ENCODE assay signal across 1 cellular context in genomic region chr1:234955107-234955731, GRCh38.
A peak's percentile ranks its signal among the peaks of the same experiment; 100 is the strongest.
TF ChIP-seq lines count a peak whose summit lies in the region.

No MANE protein-coding gene starts in this region.

TF ChIP-seq in GM12878, 131 proteins besides CTCF, POLR2A, EP300 and RAD21 (continued from another document and continues in another):
- TF ChIP-seq NKRF (conservative IDR thresholded peaks at IDR 0.05) (no peak), DPF2 (IDR thresholded peaks at IDR 0.05) (0 out of 2 replicates have a peak, but pooled peaks have one; percentile 60), MXI1 (IDR thresholded peaks at IDR 0.05; ENCODE audit: low read depth, low read length) (no peak), ZNF207 (IDR thresholded peaks at IDR 0.05; ENCODE audit: borderline replicate concordance) (no peak), RELA (IDR thresholded peaks at IDR 0.05; ENCODE audit: borderline replicate concordance, partially characterized antibody) (no peak), YY1 (IDR thresholded peaks at IDR 0.05; ENCODE audit: low read depth, low read length) (no peak), ZNF622 (IDR thresholded peaks at IDR 0.05) (no peak), SKIL (IDR thresholded peaks at IDR 0.05; ENCODE audit: low read depth, poor library complexity, severe bottlenecking) (no peak), RB1 (IDR thresholded peaks at IDR 0.05; ENCODE audit: borderline replicate concordance) (no peak; the same call in 1 of the 2 replicates), E4F1 (IDR thresholded peaks at IDR 0.05; ENCODE audit: borderline replicate concordance, partially characterized antibody) (no peak), BCLAF1 (IDR thresholded peaks at IDR 0.05) (no peak), ELK1 (IDR thresholded peaks at IDR 0.05; ENCODE audit: low read depth, low read length) (0 out of 2 replicates have a peak, but pooled peaks have one; percentile 29), RELB (IDR thresholded peaks at IDR 0.05; ENCODE audit: low read depth) (peak; percentile 71), TCF3 (IDR thresholded peaks at IDR 0.05; ENCODE audit: borderline replicate concordance, insufficient read depth, low read depth, low read length) (peak; percentile 71; the same call in 1 of the 2 replicates), MTA3 (IDR thresholded peaks at IDR 0.05; ENCODE audit: borderline replicate concordance, low read length) (no peak), NR2C2 (IDR thresholded peaks at IDR 0.05; ENCODE audit: borderline replicate concordance, control insufficient read depth, insufficient read length, low read depth) (no peak), NR2F1 (conservative IDR thresholded peaks at IDR 0.05) (peak; percentile 95), PKNOX1 (IDR thresholded peaks at IDR 0.05) (no peak; the same call in 1 of the 2 replicates), MLLT1 (IDR thresholded peaks at IDR 0.05) (peak; percentile 60; the same call in 1 of the 2 replicates), ESRRA (IDR thresholded peaks at IDR 0.05; ENCODE audit: low read length) (no peak), SRF (IDR thresholded peaks at IDR 0.05; ENCODE audit: low read depth in 2 of 2, low read length in 2 of 2) (no peak), BACH1 (IDR thresholded peaks at IDR 0.05; ENCODE audit: borderline replicate concordance) (no peak), HDAC6 (IDR thresholded peaks at IDR 0.05; ENCODE audit: unreplicated experiment) (no peak), RAD51 (IDR thresholded peaks at IDR 0.05) (no peak), USF1 (IDR thresholded peaks at IDR 0.05; ENCODE audit: borderline replicate concordance, extremely low read length, insufficient read depth, low read depth, low read length) (no peak), SMC3 (IDR thresholded peaks at IDR 0.05; ENCODE audit: borderline replicate concordance, low read length) (no peak), ZBTB40 (IDR thresholded peaks at IDR 0.05; ENCODE audit: borderline replicate concordance) (no peak; the same call in 1 of the 2 replicates), SMARCA5 (IDR thresholded peaks at IDR 0.05) (peak; percentile 58; the same call in 1 of the 2 replicates), RUNX3 (IDR thresholded peaks at IDR 0.05; ENCODE audit: low read length) (no peak), FOS (IDR thresholded peaks at IDR 0.05; ENCODE audit: borderline replicate concordance, extremely low read depth, insufficient read length) (no peak), HDAC2 (IDR thresholded peaks at IDR 0.05) (no peak), SMAD1 (IDR thresholded peaks at IDR 0.05; ENCODE audit: low read depth, partially characterized antibody) (no peak), MAX (IDR thresholded peaks at IDR 0.05; ENCODE audit: low read depth, low read length) (0 out of 2 replicates have a peak, but pooled peaks have one; percentile 41), SREBF2 (IDR thresholded peaks at IDR 0.05; ENCODE audit: low read length) (no peak), ZNF217 (IDR thresholded peaks at IDR 0.05) (no peak), CHD2 (IDR thresholded peaks at IDR 0.05; ENCODE audit: borderline replicate concordance, low read depth, low read length) (peak; percentile 75; the same call in 1 of the 2 replicates)
